Comparison of ENCODE assay signal across 8 cellular contexts in genomic region chr12:125185740-125186470, GRCh38. TPM values are rescaled to one million over a fixed set of nuclear protein-coding genes. Genes with fewer than 3 reads are reported as not detected.
DNase-seq lines count a peak whose midpoint lies in the region; ATAC-seq and TF ChIP-seq lines count a peak whose summit lies in the region.

Gene TMEM132B, plus strand, starts transcription at chr12:125186386.

- peak in 1 of 2 donors; percentile 52 for TF ChIP-seq POLR2A in heart left ventricle (IDR thresholded peaks at IDR 0.05)

- peaks cover 6 to 68% (median 28%) of the 10 kb centered on the region in 9 donors for H3K27me3 ChIP-seq in heart left ventricle

- H3K4me3 Mint-ChIP-seq in activated naive CD8-positive, alpha-beta T cell treated with anti-CD3 and anti-CD28 coated beads, Interleukin-2, amount 50 U/mL, for 24 hours: no peak within 1 kb of the TSS
- H3K4me3 Mint-ChIP-seq in progenitor cell of endocrine pancreas (ENCODE audit: low read depth): peak within 1 kb of the TSS; percentile 64

- H3K4me1 Mint-ChIP-seq in activated naive CD8-positive, alpha-beta T cell treated with anti-CD3 and anti-CD28 coated beads, Interleukin-2, amount 50 U/mL, for 24 hours: no peaks in the 10 kb centered on the region
- peaks cover 2% of the 10 kb centered on the region for H3K4me1 Mint-ChIP-seq in progenitor cell of endocrine pancreas (ENCODE audit: low read depth)

- H3K27me3 Mint-ChIP-seq in activated naive CD8-positive, alpha-beta T cell treated with anti-CD3 and anti-CD28 coated beads, Interleukin-2, amount 50 U/mL, for 24 hours: peaks cover 70% of the 10 kb centered on the region
- H3K27me3 Mint-ChIP-seq in progenitor cell of endocrine pancreas: peaks cover 80% of the 10 kb centered on the region

- ATAC-seq in HG03342 (IDR thresholded peaks at IDR 0.05; ENCODE audit: unreplicated experiment): peak; percentile 53
- no peak for ATAC-seq in activated naive CD8-positive, alpha-beta T cell treated with anti-CD3 and anti-CD28 coated beads, Interleukin-2, amount 50 U/mL, for 24 hours
- ATAC-seq in heart left ventricle: peak; percentile 73 to 95 (median 86)
- no peak for ATAC-seq in GM18858 (IDR thresholded peaks at IDR 0.05; ENCODE audit: unreplicated experiment)

- H3K4me3 ChIP-seq in heart left ventricle: peak within 1 kb of the TSS; percentile 16 to 56 (median 40)

- H3K36me3 ChIP-seq in heart left ventricle: no peaks in the 10 kb centered on the region

- peak in 10 of 12 donors; percentile 10 to 64 (median 46) for TF ChIP-seq CTCF in heart left ventricle (IDR thresholded peaks at IDR 0.05)
- TF ChIP-seq CTCF in progenitor cell of endocrine pancreas (IDR thresholded peaks at IDR 0.05; ENCODE audit: unreplicated experiment): peak; percentile 60

- intact Hi-C loops in heart left ventricle (cut with DNase I): loop anchor here in 7 of 10 donors (5.0 to 10.0 kb wide), 6 partner anchors 81 to 1689 kb away; no protein-coding TSS in a partner anchor

- no peaks in the 10 kb centered on the region for H3K9me3 ChIP-seq in heart left ventricle

- H3K27ac ChIP-seq in heart left ventricle: no peak within 1 kb of the TSS

- no peaks in the 10 kb centered on the region for H3K36me3 Mint-ChIP-seq in activated naive CD8-positive, alpha-beta T cell treated with anti-CD3 and anti-CD28 coated beads, Interleukin-2, amount 50 U/mL, for 24 hours (ENCODE audit: low read depth)
- H3K36me3 Mint-ChIP-seq in progenitor cell of endocrine pancreas (ENCODE audit: insufficient read depth): no peaks in the 10 kb centered on the region

- no peak within 1 kb of the TSS for H3K27ac Mint-ChIP-seq in activated naive CD8-positive, alpha-beta T cell treated with anti-CD3 and anti-CD28 coated beads, Interleukin-2, amount 50 U/mL, for 24 hours
- no peak within 1 kb of the TSS for H3K27ac Mint-ChIP-seq in progenitor cell of endocrine pancreas

- 0 to 7% (median 1%) methylated on average over 5 to 71 of the region's 71 CpGs for WGBS in heart left ventricle, 4 donors

- H3K9me3 Mint-ChIP-seq in activated naive CD8-positive, alpha-beta T cell treated with anti-CD3 and anti-CD28 coated beads, Interleukin-2, amount 50 U/mL, for 24 hours: no peaks in the 10 kb centered on the region
- H3K9me3 Mint-ChIP-seq in progenitor cell of endocrine pancreas (ENCODE audit: low read depth): no peaks in the 10 kb centered on the region

- peaks cover 0 to 43% (median 10%) of the 10 kb centered on the region in 12 donors for H3K4me1 ChIP-seq in heart left ventricle

- DNase-seq in activated T-cell treated with anti-CD3 and anti-CD28 coated beads for 48 hours (ENCODE audit: low read depth): peak; percentile 59
- DNase-seq in activated T-cell treated with anti-CD3 and anti-CD28 coated beads for 4 hours: no peak
- peak; percentile 61 to 82 for DNase-seq in NOMO-1 (lab: John Stamatoyannopoulos, UW; ENCODE audit: unreplicated experiment in 2 of 2)
- peak; percentile 56 for DNase-seq in activated naive CD8-positive, alpha-beta T cell treated with anti-CD3 and anti-CD28 coated beads, Interleukin-2, amount 50 U/mL, for 24 hours
- DNase-seq in heart left ventricle: peak; percentile 75 to 87 (median 84)
- DNase-seq in progenitor cell of endocrine pancreas (ENCODE audit: low spot score, unreplicated experiment): peak; percentile 69

RNA-seq across cellular contexts. Expression of gene TMEM132B, which starts in this region (rescaled TPM):
- total RNA-seq in heart left ventricle (1 to 10 TPM in 5 of 9 donors, under 1 TPM in 4; 0.27 to 5.2 (median 1.5) TPM), progenitor cell of endocrine pancreas (0.98 and 1.4 TPM in 2 replicates)
- polyA plus RNA-seq in heart left ventricle: under 1 TPM; 0.25 to 0.27 TPM

Comparison
In these comparisons a context has a peak if more than half of its experiments do, and no peak if none do; other contexts are left out.
1. ATAC-seq: peak in HG03342 (single experiment) and heart left ventricle (4 of 4); none in activated naive CD8-positive, alpha-beta T cell treated with anti-CD3 and anti-CD28 coated beads, Interleukin-2, amount 50 U/mL, for 24 hours (single experiment) and GM18858 (single experiment).